9 cellular contexts compared by ENCODE assay signal in genomic region chr4:110484029-110484428, GRCh38. TPM values are rescaled to one million over a fixed set of nuclear protein-coding genes. Genes with fewer than 3 reads are reported as not detected.
DNase-seq lines count a peak whose midpoint lies in the region; ATAC-seq and TF ChIP-seq lines count a peak whose summit lies in the region.
"Had no signal": no experiment of that assay in that cellular context is flagged by ENCODE, and none has a peak within 500 bp of the region (broad histone marks: within the 10 kb centered on the region; RNA-seq: fewer than 3 reads in every experiment).

No MANE protein-coding gene starts in this region.

- no peak overlapping the region for H3K23ac ChIP-seq in H9 (ENCODE audit: insufficient read length, low read depth, low read length)

- H2BK12ac ChIP-seq in H9 (ENCODE audit: insufficient read length, low read depth, low read length): no peak overlapping the region

- H2BK5ac ChIP-seq in H9 (ENCODE audit: insufficient read length, low read length): no peak overlapping the region

- CTCF ChIA-PET in CD4-positive, alpha-beta T cell (lab: Charles Lee): no interaction called here

- no peak overlapping the region for H3K4me2 ChIP-seq in H9 (ENCODE audit: insufficient read depth, insufficient read length, low read length)

- peak overlapping the region; percentile 30 for H3K27ac ChIP-seq in brain microvascular endothelial cell
- H3K27ac ChIP-seq in H9 (ENCODE audit: insufficient read length, low read depth, low read length): no peak overlapping the region
- H3K27ac ChIP-seq in CD4-positive, alpha-beta T cell (ENCODE audit: low read depth, low read length): no peak overlapping the region

- no CpG with 5 or more reads among the region's 2 CpGs for WGBS in H9 (ENCODE audit: extremely low coverage, insufficient read length, low lambda C conversion rate)

- H3K9me3 ChIP-seq in H9 (ENCODE audit: control insufficient read depth, low read depth, low read length): no peaks in the 10 kb centered on the region
- no peaks in the 10 kb centered on the region for H3K9me3 ChIP-seq in CD4-positive, alpha-beta T cell (ENCODE audit: control insufficient read depth, low read length)

- no peak overlapping the region for H2AK5ac ChIP-seq in H9 (ENCODE audit: insufficient read length, low read length)

- no peak overlapping the region for H4K5ac ChIP-seq in H9 (ENCODE audit: insufficient read length, low read depth, low read length)

- H3K18ac ChIP-seq in H9 (ENCODE audit: insufficient read length, low read depth, low read length): no peak overlapping the region

- no peaks in the 10 kb centered on the region; the same call in 1 of the 2 replicates for H3K4me1 ChIP-seq in H9 (ENCODE audit: insufficient read depth, low read length)

- H3K4me1 Mint-ChIP-seq in H9: peaks cover 32 to 37% of the 10 kb centered on the region in 2 experiments
- H3K4me1 Mint-ChIP-seq in CD4-positive, alpha-beta T cell (ENCODE audit: low read depth): no peaks in the 10 kb centered on the region

- H4K91ac ChIP-seq in H9 (ENCODE audit: insufficient read length, low read depth, low read length): no peak overlapping the region

- intact Hi-C loops in CD4-positive, alpha-beta T cell (cut with DNase I, micrococcal nuclease): no loop called here

- no peak overlapping the region for H2AFZ ChIP-seq in H9 (ENCODE audit: low read length)

- no peaks in the 10 kb centered on the region for H3K9me3 Mint-ChIP-seq in H9
- H3K9me3 Mint-ChIP-seq in CD4-positive, alpha-beta T cell: no peaks in the 10 kb centered on the region

- H3K23me2 ChIP-seq in H9 (ENCODE audit: insufficient read length, low read depth, low read length, poor library complexity, severe bottlenecking): no peaks in the 10 kb centered on the region

- H3K4me3 ChIP-seq in brain microvascular endothelial cell (ENCODE audit: low read depth, low read length): no peak overlapping the region

- no peak overlapping the region for H3K27ac Mint-ChIP-seq in H9
- H3K27ac Mint-ChIP-seq in CD4-positive, alpha-beta T cell: no peak overlapping the region

- no peak overlapping the region for H3K14ac ChIP-seq in H9 (ENCODE audit: insufficient read depth, low read length)

- no peak overlapping the region for H3K9ac ChIP-seq in H9 (ENCODE audit: extremely low read depth, insufficient read length, low read length)

- DNase-seq in brain microvascular endothelial cell: no peak
- no peak for DNase-seq in 8988T
- DNase-seq in H9: no peak
- DNase-seq in CD4-positive, alpha-beta T cell: no peak
- DNase-seq in AG08395 (ENCODE audit: low spot score): no peak
- DNase-seq: DMS153 had no signal

- POLR2A ChIA-PET in CD4-positive, alpha-beta T cell (lab: Charles Lee): no interaction called here

- H2BK15ac ChIP-seq in H9 (ENCODE audit: low read depth, low read length): no peak overlapping the region

- H2BK120ac ChIP-seq in H9 (ENCODE audit: low read depth, low read length, poor library complexity, severe bottlenecking): no peak overlapping the region

- no peak overlapping the region for H2BK20ac ChIP-seq in H9 (ENCODE audit: low read depth, low read length, poor library complexity, severe bottlenecking)

- H3K27me3 ChIP-seq in brain microvascular endothelial cell (replicated peaks): no peaks in the 10 kb centered on the region
- no peaks in the 10 kb centered on the region for H3K27me3 ChIP-seq in H9 (ENCODE audit: insufficient read depth, low read length)
- H3K27me3 ChIP-seq in CD4-positive, alpha-beta T cell (ENCODE audit: control insufficient read depth, insufficient read depth, low read length): peaks cover 12% of the 10 kb centered on the region

- no peak overlapping the region for H4K8ac ChIP-seq in H9 (replicated peaks; ENCODE audit: insufficient read length, low read depth, low read length)

- in situ Hi-C loops in brain microvascular endothelial cell (cut with HindIII; ENCODE audit: low pct_ligation_motif_present, low sequenced_read_pairs): no loop called here

- no peaks in the 10 kb centered on the region for H3K36me3 ChIP-seq in brain microvascular endothelial cell (replicated peaks)

- no peak overlapping the region for H3K56ac ChIP-seq in H9 (ENCODE audit: insufficient read length, low read depth, low read length)

- no peaks in the 10 kb centered on the region for H4K20me1 ChIP-seq in H9 (ENCODE audit: control insufficient read depth, insufficient read depth, insufficient read length)

- H3K27me3 Mint-ChIP-seq in H9 (ENCODE audit: low read depth): peaks cover 13% of the 10 kb centered on the region
- H3K27me3 Mint-ChIP-seq in CD4-positive, alpha-beta T cell: peaks cover 23% of the 10 kb centered on the region

- no peaks in the 10 kb centered on the region for H3K79me1 ChIP-seq in H9 (ENCODE audit: insufficient read depth, low read depth, low read length, poor library complexity, severe bottlenecking)

- H3K4me3 Mint-ChIP-seq in H9: no peak overlapping the region
- no peak overlapping the region for H3K4me3 Mint-ChIP-seq in CD4-positive, alpha-beta T cell

- peak; percentile 98 for ATAC-seq in GM18498 (IDR thresholded peaks at IDR 0.05; ENCODE audit: unreplicated experiment)
- peak; percentile 98 for ATAC-seq in GM21360 (IDR thresholded peaks at IDR 0.05; ENCODE audit: unreplicated experiment)
- ATAC-seq in HG03135 (IDR thresholded peaks at IDR 0.05; ENCODE audit: unreplicated experiment): peak; percentile 100
- ATAC-seq in CD4-positive, alpha-beta T cell (ENCODE audit: poor library complexity): no peak

- no peaks in the 10 kb centered on the region for H3K79me2 ChIP-seq in H9 (ENCODE audit: insufficient read depth, low read length)

- H3T11ph ChIP-seq in H9 (ENCODE audit: low read length): no peak overlapping the region

- TF ChIP-seq CTCF in brain microvascular endothelial cell (IDR thresholded peaks at IDR 0.05; ENCODE audit: low read depth, low read length, missing control alignments) (no peak), H9 (conservative IDR thresholded peaks at IDR 0.05) (no peak)
- TF ChIP-seq CTCF in CD4-positive, alpha-beta T cell (IDR thresholded peaks at IDR 0.05): no peak

- H3K36me3 Mint-ChIP-seq in H9 (ENCODE audit: insufficient read depth in 1 of 3, low read depth in 3 of 3): no peaks in the 10 kb centered on the region; a peak in 1 of 7 replicates
- no peaks in the 10 kb centered on the region for H3K36me3 Mint-ChIP-seq in CD4-positive, alpha-beta T cell (ENCODE audit: low read depth)

- no peak overlapping the region for H3K4ac ChIP-seq in H9 (ENCODE audit: low read depth, low read length)

RNA-seq across cellular contexts. Expression of gene ENPEP, which starts 8.1 kb away (rescaled TPM):
- total RNA-seq in H9 (2021): 0.44 and 0.83 TPM in 2 replicates
- not detected for total RNA-seq in CD4-positive, alpha-beta T cell
